In genomic region chr10:63264852-63265617, GRCh38 we compare ENCODE assay signal across 8 cellular contexts.
A peak's percentile ranks its signal among the peaks of the same experiment; 100 is the strongest.
DNase-seq lines count a peak whose midpoint lies in the region; ATAC-seq, FAIRE-seq and TF ChIP-seq lines count a peak whose summit lies in the region.

No MANE protein-coding gene starts in this region.

- H3K4me1 Mint-ChIP-seq in CD4-positive, CD25-positive, alpha-beta regulatory T cell, result peaks cover 23 to 43% (median 37%) of the 10 kb centered on the region in 4 donors

- no peaks in the 10 kb centered on the region for H3K27me3 Mint-ChIP-seq in CD4-positive, CD25-positive, alpha-beta regulatory T cell

- peak overlapping the region; percentile 100 for H3K4me3 ChIP-seq in CD4-positive, CD25-positive, alpha-beta regulatory T cell (ENCODE audit: low read depth, low read length)
- peak overlapping the region in 1 of 2 donors; percentile 22 for H3K4me3 ChIP-seq in body of pancreas

- peak in 2 of 3 donors; percentile 30 to 63 for DNase-seq in CD4-positive, CD25-positive, alpha-beta regulatory T cell
- DNase-seq in HCEC 1CT (peak; percentile 47), RCC 7860 (ENCODE audit: low spot score) (peak; percentile 37), body of pancreas (peak in 3 of 4 donors; percentile 28 to 43 (median 40))
- DNase-seq in stimulated activated CD4-positive, alpha-beta T cell treated with anti-CD3 and anti-CD28 coated beads, Interleukin-4, amount 100 ng/mL, for 4 hours, result peak; percentile 11 to 42

- peaks cover 56% of the 10 kb centered on the region for H3K4me1 ChIP-seq in CD4-positive, CD25-positive, alpha-beta regulatory T cell (ENCODE audit: control insufficient read depth, insufficient read depth, low read length, poor library complexity, severe bottlenecking)
- H3K4me1 ChIP-seq in body of pancreas, result peaks cover 26% of the 10 kb centered on the region

- H3K9me3 ChIP-seq in CD4-positive, CD25-positive, alpha-beta regulatory T cell (ENCODE audit: control insufficient read depth in 2 of 2, low read length in 2 of 2), result no peaks in the 10 kb centered on the region
- no peaks in the 10 kb centered on the region for H3K9me3 ChIP-seq in body of pancreas

- H3K27me3 ChIP-seq in CD4-positive, CD25-positive, alpha-beta regulatory T cell (ENCODE audit: control insufficient read depth, insufficient read depth, low read length), result no peaks in the 10 kb centered on the region
- no peaks in the 10 kb centered on the region for H3K27me3 ChIP-seq in body of pancreas

- intact Hi-C loops in body of pancreas (cut with DNase I), result no loop called here

- H3K9me3 Mint-ChIP-seq in CD4-positive, CD25-positive, alpha-beta regulatory T cell, result no peaks in the 10 kb centered on the region

- H3K27ac Mint-ChIP-seq in CD4-positive, CD25-positive, alpha-beta regulatory T cell, result peak overlapping the region; percentile 95 to 97 (median 95)

- 1% methylated on average over 5 of the region's 5 CpGs for WGBS in body of pancreas, 2 donors

- H3K36me3 ChIP-seq in CD4-positive, CD25-positive, alpha-beta regulatory T cell (ENCODE audit: control insufficient read depth, insufficient read depth, low read length), result peaks cover 5% of the 10 kb centered on the region
- H3K36me3 ChIP-seq in body of pancreas (replicated peaks in 1 of 2; ENCODE audit: insufficient read depth in 1 of 2, low read depth in 2 of 2), result no peaks in the 10 kb centered on the region

- peak overlapping the region; percentile 91 to 97 (median 92) for H3K4me3 Mint-ChIP-seq in CD4-positive, CD25-positive, alpha-beta regulatory T cell

- no peak for TF ChIP-seq CTCF in body of pancreas (IDR thresholded peaks at IDR 0.05)

- ATAC-seq in CD4-positive, CD25-positive, alpha-beta regulatory T cell (ENCODE audit: low read depth in 2 of 2), result no peak
- ATAC-seq in body of pancreas (no peak), GM19455 (IDR thresholded peaks at IDR 0.05; ENCODE audit: unreplicated experiment) (no peak), HG02973 (IDR thresholded peaks at IDR 0.05; ENCODE audit: unreplicated experiment) (no peak)

- TF ChIP-seq POLR2A in body of pancreas (IDR thresholded peaks at IDR 0.05), result peak in 2 of 3 donors; percentile 54 to 65

- peaks cover 20% of the 10 kb centered on the region for H3K36me3 Mint-ChIP-seq in CD4-positive, CD25-positive, alpha-beta regulatory T cell

- H3K27ac ChIP-seq in CD4-positive, CD25-positive, alpha-beta regulatory T cell (ENCODE audit: insufficient read depth, low read length, poor library complexity, severe bottlenecking), result peak overlapping the region; percentile 95
- H3K27ac ChIP-seq in body of pancreas, result peak overlapping the region; percentile 70 to 97 (median 80)

- FAIRE-seq in RCC 7860 (lab: Jason Lieb, UNC), result no peak
- peak; percentile 93 for FAIRE-seq in islet of Langerhans (lab: Jason Lieb, UNC)
